In the genomic region with DNA sequence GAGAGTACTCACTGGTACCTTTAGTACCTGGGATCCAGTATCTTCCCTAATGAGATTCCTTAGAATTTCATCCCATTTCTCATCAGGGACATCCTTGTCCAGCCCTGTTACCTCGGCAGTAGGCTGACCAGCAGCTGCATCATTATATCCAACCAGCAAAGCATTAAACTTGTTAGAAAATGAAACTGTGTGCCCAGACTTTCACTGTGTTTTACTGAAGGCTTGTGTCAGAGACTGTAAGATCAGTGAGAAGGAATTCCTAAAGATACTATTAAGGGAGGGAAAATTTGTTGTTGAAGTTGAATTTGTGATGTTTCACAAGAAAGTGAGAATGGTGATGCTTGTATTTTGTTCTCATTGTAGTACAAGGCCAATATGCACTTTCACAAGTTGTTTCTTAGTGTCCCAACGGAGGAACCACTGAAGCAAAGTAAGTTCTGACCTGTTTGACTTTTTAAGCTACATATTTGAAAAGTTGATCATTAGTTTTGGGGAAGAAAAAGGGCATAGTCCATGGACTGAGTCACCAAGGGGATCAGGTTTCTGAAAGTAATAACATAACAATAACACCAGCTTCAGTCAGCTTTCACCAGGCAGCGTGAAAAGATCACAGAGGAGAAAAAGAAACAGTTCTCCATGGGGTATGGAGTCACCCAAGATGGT, we compare ENCODE assay signal across 2 cellular contexts.
TF ChIP-seq lines count a peak whose summit lies in the region.

No MANE protein-coding gene starts in this region.

TF ChIP-seq in GM23338, 12 proteins besides CTCF, POLR2A, EP300 and RAD21 (continued from another document):
- no peak for TF ChIP-seq REST (IDR thresholded peaks at IDR 0.05; ENCODE audit: unreplicated experiment)
- TF ChIP-seq JUNB (IDR thresholded peaks at IDR 0.05; ENCODE audit: unreplicated experiment), result no peak
- no peak for TF ChIP-seq ZNF114 (CRISPR knock-in tag; IDR thresholded peaks at IDR 0.05)
- no peak for TF ChIP-seq NANOG (IDR thresholded peaks at IDR 0.05; ENCODE audit: borderline replicate concordance)
- TF ChIP-seq ZNF331 (CRISPR knock-in tag; IDR thresholded peaks at IDR 0.05; ENCODE audit: low read depth), result no peak
- TF ChIP-seq STAT1 (IDR thresholded peaks at IDR 0.05; ENCODE audit: unreplicated experiment), result no peak
- no peak for TF ChIP-seq ZNF462 (CRISPR knock-in tag; IDR thresholded peaks at IDR 0.05)
- TF ChIP-seq CREB1 (CRISPR knock-in tag; IDR thresholded peaks at IDR 0.05; ENCODE audit: low read depth), result no peak

TF ChIP-seq in WTC11, 78 proteins besides CTCF, POLR2A, EP300 and RAD21 (continued from another document):
- TF ChIP-seq, protein P1, sequence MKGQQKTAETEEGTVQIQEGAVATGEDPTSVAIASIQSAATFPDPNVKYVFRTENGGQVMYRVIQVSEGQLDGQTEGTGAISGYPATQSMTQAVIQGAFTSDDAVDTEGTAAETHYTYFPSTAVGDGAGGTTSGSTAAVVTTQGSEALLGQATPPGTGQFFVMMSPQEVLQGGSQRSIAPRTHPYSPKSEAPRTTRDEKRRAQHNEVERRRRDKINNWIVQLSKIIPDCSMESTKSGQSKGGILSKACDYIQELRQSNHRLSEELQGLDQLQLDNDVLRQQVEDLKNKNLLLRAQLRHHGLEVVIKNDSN (CRISPR knock-in tag; IDR thresholded peaks at IDR 0.05), result no peak
- no peak for TF ChIP-seq PRDM15 (CRISPR knock-in tag; IDR thresholded peaks at IDR 0.05)
- no peak for TF ChIP-seq AFF4 (CRISPR knock-in tag; IDR thresholded peaks at IDR 0.05; ENCODE audit: borderline replicate concordance)
- TF ChIP-seq GTF2I (CRISPR knock-in tag; conservative IDR thresholded peaks at IDR 0.05), result no peak
- no peak for TF ChIP-seq TEAD1 (CRISPR knock-in tag; IDR thresholded peaks at IDR 0.05)
- TF ChIP-seq NFYB (CRISPR knock-in tag; conservative IDR thresholded peaks at IDR 0.05; ENCODE audit: low read depth), result no peak
- TF ChIP-seq EMX1 (CRISPR knock-in tag; IDR thresholded peaks at IDR 0.05), result no peak
- TF ChIP-seq E2F5 (CRISPR knock-in tag; IDR thresholded peaks at IDR 0.05), result no peak
TF ChIP-seq in WTC11: peak in this region for 0.
